Comparison of ENCODE assay signal across 13 cellular contexts in genomic region chr22:30307026-30307574, GRCh38. TPM values are rescaled to one million over a fixed set of nuclear protein-coding genes. Genes with fewer than 3 reads are reported as not detected.
DNase-seq lines count a peak whose midpoint lies in the region; ATAC-seq and TF ChIP-seq lines count a peak whose summit lies in the region.
"Had no signal": no experiment of that assay in that cellular context is flagged by ENCODE, and none has a peak within 500 bp of the region (broad histone marks: within the 10 kb centered on the region; RNA-seq: fewer than 3 reads in every experiment).

No MANE protein-coding gene starts in this region.

- peaks cover 47 to 100% (median 98%) of the 10 kb centered on the region in 9 donors for H3K4me1 ChIP-seq in heart right ventricle
- H3K4me1 ChIP-seq in mucosa of rectum (ENCODE audit: control insufficient read depth in 2 of 2, insufficient read depth in 2 of 2, low read length in 2 of 2) = peaks cover 88 to 93% of the 10 kb centered on the region in 2 donors
- H3K4me1 ChIP-seq in upper lobe of left lung = peaks cover 100% of the 10 kb centered on the region in 4 donors

- H3K9ac ChIP-seq in mucosa of rectum (ENCODE audit: low read depth in 1 of 2, low read length in 2 of 2) = peak overlapping the region in 1 of 2 donors; percentile 35

- no peak for DNase-seq in heart right ventricle
- no peak for DNase-seq in left cardiac atrium
- no peak for DNase-seq in activated T-helper 2 cell treated with anti-CD3 and anti-CD28 coated beads, Interferon-gamma antibody, Interleukin-2, Interleukin-4, amounts not matched to agents 10 μg/mL and 5 μg/mL and 100 μg/mL, durations not matched to agents 14 hours and 24 hours and 36 hours (ENCODE audit: low spot score)
- no peak for DNase-seq in upper lobe of left lung
- no peak for DNase-seq in glomerular visceral epithelial cell (ENCODE audit: extremely low spot score)
- DNase-seq in posterior cingulate gyrus = no peak
- DNase-seq: brain microvascular endothelial cell, C1 segment of cervical spinal cord, NCI-H2171 treated with DMSO at 0.1 percent for 48 hours, SHP77 had no signal

- no peak for TF ChIP-seq EP300 in upper lobe of left lung (IDR thresholded peaks at IDR 0.05)

- H3K4me3 ChIP-seq in heart right ventricle (no peak overlapping the region), mucosa of rectum (ENCODE audit: low read length in 2 of 2) (no peak overlapping the region), upper lobe of left lung (no peak overlapping the region)

- no peak for TF ChIP-seq POLR2A in upper lobe of left lung (IDR thresholded peaks at IDR 0.05)

- TF ChIP-seq CTCF in heart right ventricle (IDR thresholded peaks at IDR 0.05) (no peak), upper lobe of left lung (IDR thresholded peaks at IDR 0.05) (no peak)

- H3K27ac Mint-ChIP-seq in activated T-helper 2 cell treated with anti-CD3 and anti-CD28 coated beads, Interferon-gamma antibody, Interleukin-2, Interleukin-4, amounts not matched to agents 10 μg/mL and 5 μg/mL and 100 μg/mL, durations not matched to agents 14 hours and 24 hours and 36 hours = peak overlapping the region; percentile 87

- ATAC-seq in heart right ventricle (no peak), left cardiac atrium (no peak), upper lobe of left lung (ENCODE audit: low FRiP score in 2 of 2) (no peak), HG02642 (IDR thresholded peaks at IDR 0.05; ENCODE audit: poor library complexity, unreplicated experiment) (no peak)
- ATAC-seq: left lobe of liver had no signal

- H3K9me3 ChIP-seq in heart right ventricle (no peaks in the 10 kb centered on the region), mucosa of rectum (ENCODE audit: control insufficient read depth in 2 of 2, low read length in 2 of 2) (no peaks in the 10 kb centered on the region), upper lobe of left lung (no peaks in the 10 kb centered on the region)

- no peaks in the 10 kb centered on the region for H3K9me3 Mint-ChIP-seq in activated T-helper 2 cell treated with anti-CD3 and anti-CD28 coated beads, Interferon-gamma antibody, Interleukin-2, Interleukin-4, amounts not matched to agents 10 μg/mL and 5 μg/mL and 100 μg/mL, durations not matched to agents 14 hours and 24 hours and 36 hours

- H3K27ac ChIP-seq in heart right ventricle = peak overlapping the region in 9 of 10 donors; percentile 1 to 92 (median 82)
- peak overlapping the region; percentile 85 to 92 for H3K27ac ChIP-seq in mucosa of rectum (ENCODE audit: low read depth in 2 of 2, low read length in 2 of 2)
- peak overlapping the region; percentile 85 to 94 (median 88) for H3K27ac ChIP-seq in upper lobe of left lung
- H3K27ac ChIP-seq: brain microvascular endothelial cell had no signal

- H3K27me3 ChIP-seq in heart right ventricle = no peaks in the 10 kb centered on the region
- no peaks in the 10 kb centered on the region for H3K27me3 ChIP-seq in mucosa of rectum (ENCODE audit: control insufficient read depth in 2 of 2, insufficient read depth in 2 of 2, low read length in 2 of 2)
- no peaks in the 10 kb centered on the region for H3K27me3 ChIP-seq in upper lobe of left lung
- H3K27me3 ChIP-seq: brain microvascular endothelial cell had no signal

- H3K27me3 Mint-ChIP-seq in activated T-helper 2 cell treated with anti-CD3 and anti-CD28 coated beads, Interferon-gamma antibody, Interleukin-2, Interleukin-4, amounts not matched to agents 10 μg/mL and 5 μg/mL and 100 μg/mL, durations not matched to agents 14 hours and 24 hours and 36 hours (ENCODE audit: low read depth) = no peaks in the 10 kb centered on the region

- intact Hi-C loops in heart right ventricle (cut with DNase I) (no loop called here), left cardiac atrium (cut with DNase I) (no loop called here), posterior cingulate gyrus (cut with DNase I) (no loop called here)
- intact Hi-C loops in activated T-helper 2 cell treated with anti-CD3 and anti-CD28 coated beads, Interferon-gamma antibody, Interleukin-2, Interleukin-4, amounts not matched to agents 10 μg/mL and 5 μg/mL and 100 μg/mL, durations not matched to agents 14 hours and 24 hours and 36 hours (cut with micrococcal nuclease) = loop anchor here (5.0 kb wide), 2 partner anchors 50 to 115 kb away; partner anchors contain the start of genes CCDC157 and SF3A1

- H3K36me3 ChIP-seq in heart right ventricle = peaks cover 0 to 19% (median 0%) of the 10 kb centered on the region in 9 donors
- peaks cover 0 to 13% of the 10 kb centered on the region in 2 donors for H3K36me3 ChIP-seq in mucosa of rectum (ENCODE audit: control insufficient read depth in 2 of 2, insufficient read depth in 2 of 2, low read length in 2 of 2)
- H3K36me3 ChIP-seq in upper lobe of left lung = peaks cover 0 to 8% (median 2%) of the 10 kb centered on the region in 4 donors
- H3K36me3 ChIP-seq: brain microvascular endothelial cell had no signal

- peak overlapping the region; percentile 70 for H3K4me3 Mint-ChIP-seq in activated T-helper 2 cell treated with anti-CD3 and anti-CD28 coated beads, Interferon-gamma antibody, Interleukin-2, Interleukin-4, amounts not matched to agents 10 μg/mL and 5 μg/mL and 100 μg/mL, durations not matched to agents 14 hours and 24 hours and 36 hours (ENCODE audit: low read depth)

- H3K36me3 Mint-ChIP-seq in activated T-helper 2 cell treated with anti-CD3 and anti-CD28 coated beads, Interferon-gamma antibody, Interleukin-2, Interleukin-4, amounts not matched to agents 10 μg/mL and 5 μg/mL and 100 μg/mL, durations not matched to agents 14 hours and 24 hours and 36 hours (ENCODE audit: low read depth) = peaks cover 35% of the 10 kb centered on the region

- H3K4me1 Mint-ChIP-seq in activated T-helper 2 cell treated with anti-CD3 and anti-CD28 coated beads, Interferon-gamma antibody, Interleukin-2, Interleukin-4, amounts not matched to agents 10 μg/mL and 5 μg/mL and 100 μg/mL, durations not matched to agents 14 hours and 24 hours and 36 hours (ENCODE audit: low read depth) = peaks cover 95% of the 10 kb centered on the region

- 78 to 80% methylated on average over 5 of the region's 5 CpGs for WGBS in heart right ventricle, 2 donors
- 75 to 78% methylated on average over 5 of the region's 5 CpGs for WGBS in upper lobe of left lung, 2 donors

RNA-seq across cellular contexts. Expression of gene CASTOR1, which starts 17.8 kb away (rescaled TPM):
- 1 to 10 TPM; 2.8 to 7.9 (median 5.4) TPM for total RNA-seq in heart right ventricle
- polyA plus RNA-seq in heart right ventricle = 10 to 100 TPM; 13.9 to 14.7 TPM
- 1 to 10 TPM; 7.4 to 9.4 TPM for total RNA-seq in left cardiac atrium
- total RNA-seq in activated T-helper 2 cell treated with anti-CD3 and anti-CD28 coated beads, Interferon-gamma antibody, Interleukin-2, Interleukin-4, amounts not matched to agents 10 μg/mL and 5 μg/mL and 100 μg/mL, durations not matched to agents 14 hours and 24 hours and 36 hours = 11.1 TPM in 2 replicates
- 10 to 100 TPM in 4 of 6 donors, 1 to 10 TPM in 2; 7.0 to 31.5 (median 22.1) TPM for total RNA-seq in upper lobe of left lung

RNA-seq across cellular contexts. Expression of gene TBC1D10A, which starts 19.6 kb away (rescaled TPM):
- total RNA-seq in heart right ventricle (1 to 10 TPM; 3.2 to 7.5 (median 5.6) TPM), left cardiac atrium (10 to 100 TPM; 11.9 to 12.3 TPM), upper lobe of left lung (10 to 100 TPM; 22.6 to 61.0 (median 36.2) TPM)
- 1 to 10 TPM; 6.9 to 9.5 TPM for polyA plus RNA-seq in heart right ventricle
- total RNA-seq in activated T-helper 2 cell treated with anti-CD3 and anti-CD28 coated beads, Interferon-gamma antibody, Interleukin-2, Interleukin-4, amounts not matched to agents 10 μg/mL and 5 μg/mL and 100 μg/mL, durations not matched to agents 14 hours and 24 hours and 36 hours = 26.8 and 29.4 TPM in 2 replicates

RNA-seq across cellular contexts. Expression of gene OSM, which starts 40.4 kb away (rescaled TPM):
- total RNA-seq in heart right ventricle = 1 to 10 TPM in 1 of 10 donors, under 1 TPM in 7, not detected in 2; 0.20 to 2.8 (median 0.44) TPM
- under 1 TPM in 1 of 2 donors, not detected in 1; 0.22 TPM for polyA plus RNA-seq in heart right ventricle
- total RNA-seq in left cardiac atrium = 1 to 10 TPM in 1 of 2 donors, under 1 TPM in 1; 0.56 to 1.4 TPM
- 148 and 152 TPM in 2 replicates for total RNA-seq in activated T-helper 2 cell treated with anti-CD3 and anti-CD28 coated beads, Interferon-gamma antibody, Interleukin-2, Interleukin-4, amounts not matched to agents 10 μg/mL and 5 μg/mL and 100 μg/mL, durations not matched to agents 14 hours and 24 hours and 36 hours
- total RNA-seq in upper lobe of left lung = 10 to 100 TPM in 1 of 6 donors, 1 to 10 TPM in 4, under 1 TPM in 1; 0.98 to 11.7 (median 5.1) TPM

RNA-seq across cellular contexts. Expression of gene SF3A1, which starts 49.6 kb away (rescaled TPM):
- 100 to 1,000 TPM in 6 of 10 donors, 10 to 100 TPM in 4; 84.4 to 132 (median 111) TPM for total RNA-seq in heart right ventricle
- 10 to 100 TPM; 13.2 to 16.0 TPM for polyA plus RNA-seq in heart right ventricle
- total RNA-seq in left cardiac atrium = 100 to 1,000 TPM in 1 of 2 donors, 10 to 100 TPM in 1; 94.3 to 105 TPM
- total RNA-seq in activated T-helper 2 cell treated with anti-CD3 and anti-CD28 coated beads, Interferon-gamma antibody, Interleukin-2, Interleukin-4, amounts not matched to agents 10 μg/mL and 5 μg/mL and 100 μg/mL, durations not matched to agents 14 hours and 24 hours and 36 hours = 287 and 325 TPM in 2 replicates
- total RNA-seq in upper lobe of left lung = 100 to 1,000 TPM in 4 of 6 donors, 10 to 100 TPM in 2; 89.1 to 204 (median 138) TPM

RNA-seq across cellular contexts. Expression of gene CCDC157, which starts 49.7 kb away (rescaled TPM):
- 1 to 10 TPM in 3 of 10 donors, under 1 TPM in 7; 0.11 to 1.2 (median 0.85) TPM for total RNA-seq in heart right ventricle
- 1 to 10 TPM in 1 of 2 donors, under 1 TPM in 1; 0.88 to 1.2 TPM for polyA plus RNA-seq in heart right ventricle
- total RNA-seq in left cardiac atrium = under 1 TPM; 0.65 to 0.84 TPM
- 3.2 and 4.3 TPM in 2 replicates for total RNA-seq in activated T-helper 2 cell treated with anti-CD3 and anti-CD28 coated beads, Interferon-gamma antibody, Interleukin-2, Interleukin-4, amounts not matched to agents 10 μg/mL and 5 μg/mL and 100 μg/mL, durations not matched to agents 14 hours and 24 hours and 36 hours
- 10 to 100 TPM in 2 of 6 donors, 1 to 10 TPM in 4; 3.3 to 16.8 (median 7.9) TPM for total RNA-seq in upper lobe of left lung

Comparison
In these comparisons a context has a peak if more than half of its experiments do, and no peak if none do; other contexts are left out.
1. RNA of gene OSM, which starts 40.4 kb away (total RNA-seq): 148 to 152 TPM in activated T-helper 2 cell treated with anti-CD3 and anti-CD28 coated beads, Interferon-gamma antibody, Interleukin-2, Interleukin-4, amounts not matched to agents 10 μg/mL and 5 μg/mL and 100 μg/mL, durations not matched to agents 14 hours and 24 hours and 36 hours; 0.98 to 11.7 TPM in upper lobe of left lung, 0.56 to 1.4 TPM in left cardiac atrium and 0.20 to 2.8 TPM in heart right ventricle; every median in the first group is over 10 times any median in the second.
2. Peak in every context shown above with its lines, with median percentiles within 50 percentile points of each other: H3K27ac ChIP-seq.